Comparison of ENCODE assay signal across 19 cellular contexts in the genomic region with DNA sequence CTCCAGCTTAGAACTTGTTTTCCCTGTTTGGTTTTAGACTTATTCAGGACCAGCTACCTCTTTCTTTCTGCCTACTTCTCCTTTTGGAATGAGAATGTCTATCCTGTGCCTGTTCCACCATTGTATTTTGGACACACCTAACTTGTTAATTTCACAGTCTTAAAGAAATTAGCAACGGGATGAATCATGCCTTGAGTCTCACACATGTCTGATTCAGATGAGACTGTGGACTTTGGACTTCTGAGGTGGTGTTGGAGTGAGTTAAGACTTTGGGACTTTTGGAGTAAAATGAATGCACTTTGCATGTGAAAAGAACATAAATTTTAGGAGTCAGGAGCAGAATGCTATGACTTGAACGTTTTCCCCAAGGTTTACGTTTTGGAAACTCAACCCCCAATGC.
A peak's percentile ranks its signal among the peaks of the same experiment; 100 is the strongest.
DNase-seq lines count a peak whose midpoint lies in the region; TF ChIP-seq lines count a peak whose summit lies in the region.
"Had no signal": no experiment of that assay in that cellular context is flagged by ENCODE, and none has a peak within 500 bp of the region (broad histone marks: within the 10 kb centered on the region; RNA-seq: fewer than 3 reads in every experiment).

No MANE protein-coding gene starts in this region.

- TF ChIP-seq CTCF in MCF 10A (IDR thresholded peaks at IDR 0.05; ENCODE audit: unreplicated experiment) (no peak), breast epithelium (IDR thresholded peaks at IDR 0.05) (no peak), epithelial cell of esophagus (IDR thresholded peaks at IDR 0.05; ENCODE audit: insufficient read depth, low read depth, low read length, missing control alignments) (no peak)

- H3K27me3 ChIP-seq in breast epithelium: no peaks in the 10 kb centered on the region

- POLR2A ChIA-PET in MCF 10A (lab: Yijun Ruan, JAX): interaction anchor here (0.5 to 0.8 kb wide), 3 partner anchors 94 to 1219 kb away, joined by 3 read pairs; no protein-coding TSS in a partner anchor

- H3K9me3 ChIP-seq in breast epithelium: no peaks in the 10 kb centered on the region
- H3K9me3 ChIP-seq: A549, Caco-2 had no signal

- TF ChIP-seq POLR2A in breast epithelium (IDR thresholded peaks at IDR 0.05): no peak

- no peaks in the 10 kb centered on the region for H3K4me1 ChIP-seq in breast epithelium
- H3K4me1 ChIP-seq: A549, Caco-2 had no signal

- no peak overlapping the region for H3K4me3 ChIP-seq in breast epithelium
- H3K4me3 ChIP-seq in epithelial cell of esophagus (ENCODE audit: low read length): no peak overlapping the region
- H3K4me3 ChIP-seq: A549, GM23338 had no signal

- CTCF ChIA-PET in MCF 10A (lab: Yijun Ruan, JAX): no interaction called here

- H3K27ac ChIP-seq in breast epithelium: no peak overlapping the region
- H3K27ac ChIP-seq: 22Rv1, A549, C4-2B had no signal

- H3K36me3 ChIP-seq in breast epithelium: no peaks in the 10 kb centered on the region

- intact Hi-C loops in MCF 10A (cut with micrococcal nuclease): no loop called here
- intact Hi-C loops in breast epithelium (cut with DNase I; ENCODE audit: low total_unique reads): no loop called here

- H3K4me1 Mint-ChIP-seq in MCF 10A (ENCODE audit: insufficient read depth, unreplicated experiment): peaks cover 5% of the 10 kb centered on the region
- H3K4me1 Mint-ChIP-seq: GM23338 had no signal

- no peak overlapping the region for H3K27ac Mint-ChIP-seq in MCF 10A (ENCODE audit: low read depth, unreplicated experiment)
- H3K27ac Mint-ChIP-seq: CD4-positive, alpha-beta T cell; GM23338; IgD-negative memory B cell had no signal

- peaks cover 3% of the 10 kb centered on the region for H3K36me3 Mint-ChIP-seq in MCF 10A (ENCODE audit: insufficient read depth, unreplicated experiment)

- no peaks in the 10 kb centered on the region for H3K27me3 Mint-ChIP-seq in MCF 10A (ENCODE audit: insufficient read depth, unreplicated experiment)
- H3K27me3 Mint-ChIP-seq: CD4-positive, alpha-beta T cell; IgD-negative memory B cell had no signal

- peak; percentile 4 for DNase-seq in MCF 10A (ENCODE audit: unreplicated experiment)
- DNase-seq in breast epithelium (ENCODE audit: low spot score in 2 of 2): no peak
- peak; percentile 44 for DNase-seq in epithelial cell of esophagus (ENCODE audit: low read depth)
- peak; percentile 60 for DNase-seq in kidney tubule cell (ENCODE audit: low spot score)
- no peak for DNase-seq in stimulated activated CD4-positive, alpha-beta T cell treated with anti-CD3 and anti-CD28 coated beads, Interleukin-4, amount 100 ng/mL, for 4 hours
- no peak for DNase-seq in dedifferentiated amniotic fluid mesenchymal stem cell (ENCODE audit: extremely low spot score)
- DNase-seq in stimulated activated CD4-positive, alpha-beta T cell treated with anti-CD3 and anti-CD28 coated beads, Interleukin-4, amount 100 ng/mL, for 1 hour: no peak
- DNase-seq: AML-193; Caco-2; CD4-positive, alpha-beta T cell; DMS153; DMS79; GDM1; HCEC 1CT had no signal

- H3K4me3 Mint-ChIP-seq in MCF 10A (ENCODE audit: unreplicated experiment): no peak overlapping the region
- H3K4me3 Mint-ChIP-seq: CD4-positive, alpha-beta T cell; GM23338; IgD-negative memory B cell had no signal

- H3K9me3 Mint-ChIP-seq in MCF 10A (ENCODE audit: unreplicated experiment): peaks cover 9% of the 10 kb centered on the region
- H3K9me3 Mint-ChIP-seq: GM23338 had no signal

- no TSS peak for BruUV-seq in MCF 10A (replicated peaks; lab: Mats Ljungman, UMichigan)

Comparison
In these comparisons a context has a peak if more than half of its experiments do, and no peak if none do; other contexts are left out.
1. DNase-seq: peak in MCF 10A (single experiment), epithelial cell of esophagus (single experiment) and kidney tubule cell (single experiment); none in breast epithelium (0 of 2), stimulated activated CD4-positive, alpha-beta T cell treated with anti-CD3 and anti-CD28 coated beads, Interleukin-4, amount 100 ng/mL, for 4 hours (0 of 2), dedifferentiated amniotic fluid mesenchymal stem cell (single experiment) and stimulated activated CD4-positive, alpha-beta T cell treated with anti-CD3 and anti-CD28 coated beads, Interleukin-4, amount 100 ng/mL, for 1 hour (single experiment).